ENCODE assay signal across 9 cellular contexts in genomic region chr6:130885392-130886192, GRCh38. TPM values are rescaled to one million over a fixed set of nuclear protein-coding genes. Genes with fewer than 3 reads are reported as not detected.
DNase-seq lines count a peak whose midpoint lies in the region; ATAC-seq and FAIRE-seq lines count a peak whose summit lies in the region.
"Had no signal": no experiment of that assay in that cellular context is flagged by ENCODE, and none has a peak within 500 bp of the region (broad histone marks: within the 10 kb centered on the region; RNA-seq: fewer than 3 reads in every experiment).

No MANE protein-coding gene starts in this region.

- peaks cover 3% of the 10 kb centered on the region for H3K36me3 Mint-ChIP-seq in T-cell

- POLR2A ChIA-PET in T-cell (lab: Charles Lee) = interaction anchor here in 1 of 2 donors (0.5 to 1.0 kb wide), 3 partner anchors 231 to 1224 kb away, joined by 3 to 4 read pairs (median 3); no protein-coding TSS in a partner anchor

- FAIRE-seq in small intestine (lab: Jason Lieb, UNC) = peak; percentile 94

- WGBS in right cardiac atrium = 28% methylated on average over 4 of the region's 4 CpGs
- WGBS in small intestine, 3 donors = 29 to 35% (median 35%) methylated on average over 4 of the region's 4 CpGs

- H3K27ac ChIP-seq in right cardiac atrium (ENCODE audit: low read length) (no peak overlapping the region), small intestine (ENCODE audit: low read depth in 1 of 2, low read length in 1 of 2) (no peak overlapping the region)
- H3K27ac ChIP-seq: BLaER1 had no signal

- no peaks in the 10 kb centered on the region for H3K9me3 Mint-ChIP-seq in T-cell

- H3K36me3 ChIP-seq in small intestine (ENCODE audit: control insufficient read depth in 2 of 2, insufficient read depth in 2 of 2, low read length in 2 of 2) = no peaks in the 10 kb centered on the region

- intact Hi-C loops in right cardiac atrium (cut with DNase I) = loop anchor here (2.0 to 10.0 kb wide), 5 partner anchors 177 to 649 kb away; partner anchors contain the start of gene EPB41L2 (in 1 of the 4)

- H3K4me3 Mint-ChIP-seq in T-cell = no peak overlapping the region

- CTCF ChIA-PET in T-cell (lab: Charles Lee) = interaction anchor here (0.5 to 4.1 kb wide), 47 partner anchors 8 to 1413 kb away, joined by 3 to 65 read pairs (median 4); partner anchors contain the start of gene MED23 (in 2 of the 2)

- ATAC-seq in HG02623 (IDR thresholded peaks at IDR 0.05; ENCODE audit: unreplicated experiment) = peak; percentile 88
- peak; percentile 75 to 93 (median 84) for ATAC-seq in T-cell (replicated peaks in 1 of 4)
- peak; percentile 89 for ATAC-seq in right cardiac atrium

- H3K4me3 ChIP-seq in right cardiac atrium (ENCODE audit: low read length) (no peak overlapping the region), small intestine (ENCODE audit: low read depth in 1 of 2, low read length in 2 of 2) (no peak overlapping the region)
- H3K4me3 ChIP-seq: BLaER1 had no signal

- H3K4me1 ChIP-seq in right cardiac atrium (ENCODE audit: control insufficient read depth, insufficient read depth, low read length) = no peaks in the 10 kb centered on the region
- H3K4me1 ChIP-seq in small intestine (ENCODE audit: control insufficient read depth in 2 of 2, insufficient read depth in 1 of 2, low read depth in 1 of 2, low read length in 1 of 2) = no peaks in the 10 kb centered on the region
- H3K4me1 ChIP-seq: BLaER1 had no signal

- no peaks in the 10 kb centered on the region for H3K27me3 Mint-ChIP-seq in T-cell

- no peaks in the 10 kb centered on the region for H3K4me1 Mint-ChIP-seq in T-cell

- H3K9me3 ChIP-seq in right cardiac atrium (ENCODE audit: control insufficient read depth, low read length) (no peaks in the 10 kb centered on the region), small intestine (ENCODE audit: control insufficient read depth, low read depth) (no peaks in the 10 kb centered on the region)
- H3K9me3 ChIP-seq: BLaER1 had no signal

- peak; percentile 1 for DNase-seq in NCI-H187 treated with DMSO at 0.1 percent for 48 hours (lab: John Stamatoyannopoulos, UW)
- DNase-seq in NCI-H187 (lab: John Stamatoyannopoulos, UW) = no peak
- peak; percentile 34 for DNase-seq in NCI-H1092 treated with DMSO at 0.1 percent for 48 hours (lab: John Stamatoyannopoulos, UW)
- peak; percentile 25 to 78 (median 66) for DNase-seq in T-cell
- peak in 37 of 56 donors; percentile 5 to 90 (median 42) for DNase-seq in amygdala (lab: John Stamatoyannopoulos, UW)
- no peak for DNase-seq in right cardiac atrium
- peak; percentile 83 for DNase-seq in small intestine

- H3K27ac Mint-ChIP-seq in T-cell = no peak overlapping the region

- H3K27me3 ChIP-seq in right cardiac atrium (ENCODE audit: control insufficient read depth, insufficient read depth) (no peaks in the 10 kb centered on the region), small intestine (ENCODE audit: control insufficient read depth in 2 of 2, insufficient read depth in 2 of 2, low read length in 2 of 2) (no peaks in the 10 kb centered on the region)
- H3K27me3 ChIP-seq: BLaER1 had no signal

RNA-seq across cellular contexts. Expression of gene SMLR1, which starts 58.4 kb away (rescaled TPM):
- not detected for total RNA-seq in T-cell
- not detected for total RNA-seq in right cardiac atrium
- polyA plus RNA-seq in right cardiac atrium = not detected
- polyA plus RNA-seq in small intestine = 10 to 100 TPM in 2 of 3 donors, 1 to 10 TPM in 1; 1.4 to 34.4 (median 18.1) TPM

Comparison
In these comparisons a context has a peak if more than half of its experiments do, and no peak if none do; other contexts are left out.
1. DNase-seq: peak in NCI-H187 treated with DMSO at 0.1 percent for 48 hours (single experiment), NCI-H1092 treated with DMSO at 0.1 percent for 48 hours (single experiment), T-cell (34 of 34), amygdala (37 of 56) and small intestine (single experiment); none in NCI-H187 (0 of 2) and right cardiac atrium (0 of 3).
2. Peak in every context shown above with its lines, with median percentiles within 50 percentile points of each other: ATAC-seq.